In the genomic region with DNA sequence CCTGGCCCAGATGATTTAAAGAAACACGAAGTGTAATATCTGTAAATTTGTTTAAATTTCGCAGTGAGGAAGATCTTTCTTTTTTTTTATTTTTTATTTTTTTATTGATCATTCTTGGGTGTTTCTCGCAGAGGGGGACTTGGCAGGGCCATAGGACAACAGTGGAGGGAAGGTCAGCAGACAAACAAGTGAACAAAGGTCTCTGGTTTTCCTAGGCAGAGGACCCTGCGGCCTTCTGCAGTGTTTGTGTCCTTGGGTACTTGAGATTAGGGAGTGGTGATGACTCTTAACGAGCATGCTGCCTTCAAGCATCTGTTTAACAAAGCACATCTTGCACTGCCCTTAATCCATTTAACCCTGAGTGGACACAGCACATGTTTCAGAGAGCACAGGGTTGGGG, we compare ENCODE assay signal across 5 cellular contexts. TPM values are rescaled to one million over a fixed set of nuclear protein-coding genes. Genes with fewer than 3 reads are reported as not detected.
"Had no signal": no experiment of that assay in that cellular context is flagged by ENCODE, and none has a peak within 500 bp of the region (broad histone marks: within the 10 kb centered on the region; RNA-seq: fewer than 3 reads in every experiment).

No MANE protein-coding gene starts in this region.

RNA-seq across cellular contexts. Expression of a gene that starts 14.3 kb away (rescaled TPM):
- total RNA-seq: HT1080, IMR-90 had no signal
- polyA plus RNA-seq: IgD-negative memory B cell, IMR-90, K562 had no signal

RNA-seq across cellular contexts. Expression of a gene that starts 34.5 kb away (rescaled TPM):
- total RNA-seq: HT-29 had no signal
